Comparison of ENCODE assay signal across 8 cellular contexts in the genomic region with DNA sequence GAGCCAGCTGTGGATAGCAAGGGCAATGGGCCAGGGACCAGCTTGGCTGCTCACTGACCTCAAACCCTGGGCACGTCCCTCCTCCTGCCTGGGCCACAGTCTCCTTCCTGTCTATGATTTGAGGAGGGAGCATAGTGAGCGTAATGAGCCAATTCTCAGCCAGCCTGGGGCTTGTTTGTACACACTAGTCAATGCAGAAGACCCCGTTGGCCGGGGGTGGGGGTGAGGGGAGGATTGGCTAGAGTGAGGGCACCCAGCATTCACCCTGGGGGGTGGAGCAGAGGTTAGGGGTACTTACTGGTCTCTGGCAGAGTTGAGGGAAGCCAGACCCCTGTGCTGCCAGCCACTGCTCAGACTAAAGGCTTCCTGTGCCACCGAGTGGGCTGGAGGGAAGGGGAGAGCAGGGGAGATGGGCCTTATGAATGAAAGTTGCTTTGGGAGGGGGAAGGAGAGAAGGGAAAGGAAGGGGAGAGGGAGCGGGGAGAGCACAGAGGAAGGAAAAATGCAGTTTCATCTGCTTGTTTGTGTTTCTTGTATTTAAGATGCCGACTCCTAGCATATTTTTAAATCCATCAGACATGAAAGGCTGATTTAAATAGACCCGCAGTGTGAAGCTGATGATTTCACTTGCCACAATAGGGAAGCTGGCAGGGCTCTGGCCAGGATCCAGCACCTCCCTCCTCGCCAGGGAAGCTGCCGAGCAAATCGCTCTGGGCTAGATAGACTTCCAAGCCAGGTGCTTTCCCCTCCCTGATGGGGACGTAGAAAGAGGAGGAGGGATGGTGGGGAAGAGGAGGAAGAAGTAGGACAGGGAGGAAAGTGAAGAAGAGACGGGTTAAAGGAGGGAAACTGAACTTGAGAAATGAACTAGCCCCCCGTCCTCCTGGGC.
DNase-seq lines count a peak whose midpoint lies in the region; ATAC-seq, FAIRE-seq and TF ChIP-seq lines count a peak whose summit lies in the region.

No MANE protein-coding gene starts in this region.

- POLR2A ChIA-PET in endothelial cell of umbilical vein (lab: Charles Lee): no interaction called here

- no TSS peak for BruUV-seq in endothelial cell of umbilical vein (replicated peaks; lab: Mats Ljungman, UMichigan)

- no peak for ATAC-seq in GM21423 (IDR thresholded peaks at IDR 0.05; ENCODE audit: unreplicated experiment)

- CTCF ChIA-PET in endothelial cell of umbilical vein (lab: Charles Lee): interaction anchor here (0.7 to 1.7 kb wide), 7 partner anchors 11 to 305 kb away, joined by 3 to 4 read pairs (median 3); a partner anchor contains a TSS

- 18% methylated on average over 13 of the region's 14 CpGs for WGBS in esophagus muscularis mucosa

- TF ChIP-seq POLR2A in endothelial cell of umbilical vein (IDR thresholded peaks at IDR 0.05; ENCODE audit: low read depth, low read length) (no peak), esophagus muscularis mucosa (IDR thresholded peaks at IDR 0.05; ENCODE audit: low read depth) (no peak)

- H3K9ac ChIP-seq in endothelial cell of umbilical vein (replicated peaks; ENCODE audit: extremely low read depth, insufficient read depth, low read length): no peak overlapping the region

- dilution Hi-C loops in endothelial cell of umbilical vein (cut with MboI; ENCODE audit: extremely low pct_ligation_motif_present, low sequenced_read_pairs): no loop called here

- TF ChIP-seq EP300 in esophagus muscularis mucosa (IDR thresholded peaks at IDR 0.05): no peak

- DNase-seq in G401 (ENCODE audit: low spot score) (peak; percentile 80), NCI-H2227 (lab: John Stamatoyannopoulos, UW; ENCODE audit: unreplicated experiment) (peak; percentile 64), endothelial cell of umbilical vein (ENCODE audit: low read depth, low spot score) (peak; percentile 41), osteoblast (ENCODE audit: insufficient read length, low spot score, missing footprints) (peak; percentile 65), SK-N-DZ (ENCODE audit: low spot score) (no peak), esophagus muscularis mucosa (ENCODE audit: extremely low spot score) (no peak), NOMO-1 treated with DMSO at 0.1 percent for 48 hours (lab: John Stamatoyannopoulos, UW; ENCODE audit: unreplicated experiment) (no peak)

- no peaks in the 10 kb centered on the region for H3K79me2 ChIP-seq in endothelial cell of umbilical vein (ENCODE audit: control insufficient read depth, insufficient read depth, low read length)
- H3K79me2 ChIP-seq in osteoblast (ENCODE audit: insufficient read depth, low read length): no peaks in the 10 kb centered on the region

- H3K4me2 ChIP-seq in endothelial cell of umbilical vein (ENCODE audit: insufficient read depth, low read length): no peak overlapping the region
- H3K4me2 ChIP-seq in osteoblast (ENCODE audit: insufficient read depth, low read length): no peak overlapping the region

- H3K4me3 ChIP-seq in endothelial cell of umbilical vein (replicated peaks in 1 of 3; ENCODE audit: insufficient read depth in 1 of 3, low read depth in 1 of 3, low read length in 3 of 3): no peak overlapping the region
- no peak overlapping the region for H3K4me3 ChIP-seq in osteoblast (ENCODE audit: insufficient read depth, low read length)
- H3K4me3 ChIP-seq in esophagus muscularis mucosa: no peak overlapping the region

- in situ Hi-C loops in G401 (cut with HindIII; ENCODE audit: low sequenced_read_pairs): no loop called here

- TF ChIP-seq CTCF in endothelial cell of umbilical vein (IDR thresholded peaks at IDR 0.05; ENCODE audit: extremely low read depth in 1 of 2, insufficient read depth in 1 of 2, low read depth in 1 of 2, low read length in 2 of 2) (no peak), osteoblast (IDR thresholded peaks at IDR 0.05; ENCODE audit: extremely low read depth, low read depth, low read length) (no peak), esophagus muscularis mucosa (IDR thresholded peaks at IDR 0.05) (no peak)

- no peak overlapping the region for H2AFZ ChIP-seq in endothelial cell of umbilical vein (ENCODE audit: low read depth, low read length)
- no peak overlapping the region for H2AFZ ChIP-seq in osteoblast (ENCODE audit: low read length)

- H3K9me3 ChIP-seq in endothelial cell of umbilical vein (replicated peaks; ENCODE audit: control insufficient read depth, insufficient read depth, low read length) (no peaks in the 10 kb centered on the region), osteoblast (ENCODE audit: low read depth, low read length) (no peaks in the 10 kb centered on the region), esophagus muscularis mucosa (peaks cover 0 to 5% (median 0%) of the 10 kb centered on the region in 4 donors)

- intact Hi-C loops in endothelial cell of umbilical vein (cut with micrococcal nuclease): no loop called here
- intact Hi-C loops in esophagus muscularis mucosa (cut with DNase I): loop anchor here (5.0 kb wide), 1 partner anchor 278 kb away; no protein-coding TSS in a partner anchor

- no peak for FAIRE-seq in endothelial cell of umbilical vein (lab: Jason Lieb, UNC)

- H3K9me1 ChIP-seq in endothelial cell of umbilical vein (replicated peaks; ENCODE audit: control insufficient read depth, extremely low read depth, insufficient read depth, low read length): no peaks in the 10 kb centered on the region

- no peaks in the 10 kb centered on the region for H3K4me1 ChIP-seq in endothelial cell of umbilical vein (ENCODE audit: control insufficient read depth, extremely low read depth, insufficient read depth, low read length)
- H3K4me1 ChIP-seq in osteoblast (ENCODE audit: insufficient read depth, low read length): peaks cover 6% of the 10 kb centered on the region
- H3K4me1 ChIP-seq in esophagus muscularis mucosa: peaks cover 9 to 26% (median 10%) of the 10 kb centered on the region in 4 donors

- H4K20me1 ChIP-seq in endothelial cell of umbilical vein (replicated peaks; ENCODE audit: control insufficient read depth, extremely low read depth, insufficient read depth, low read length) (no peaks in the 10 kb centered on the region), osteoblast (ENCODE audit: insufficient read depth, low read length) (no peaks in the 10 kb centered on the region)

- H3K27me3 ChIP-seq in endothelial cell of umbilical vein (ENCODE audit: control insufficient read depth in 2 of 2, insufficient read depth in 2 of 2, low read length in 2 of 2) (peaks cover 0 to 3% of the 10 kb centered on the region in 2 experiments), osteoblast (ENCODE audit: insufficient read depth, low read length) (peaks cover 10% of the 10 kb centered on the region), esophagus muscularis mucosa (peaks cover 0 to 29% (median 6%) of the 10 kb centered on the region in 4 donors)

- H3K36me3 ChIP-seq in endothelial cell of umbilical vein (ENCODE audit: control insufficient read depth in 2 of 2, extremely low read depth in 1 of 2, insufficient read depth in 2 of 2, low read length in 2 of 2): no peaks in the 10 kb centered on the region
- H3K36me3 ChIP-seq in osteoblast (ENCODE audit: insufficient read depth, low read length): no peaks in the 10 kb centered on the region
- no peaks in the 10 kb centered on the region for H3K36me3 ChIP-seq in esophagus muscularis mucosa

- H3K27ac ChIP-seq in endothelial cell of umbilical vein (ENCODE audit: insufficient read depth, low read depth, low read length): no peak overlapping the region
- no peak overlapping the region for H3K27ac ChIP-seq in osteoblast (ENCODE audit: low read depth, low read length)
- no peak overlapping the region for H3K27ac ChIP-seq in esophagus muscularis mucosa (replicated peaks in 1 of 4)

TF ChIP-seq in endothelial cell of umbilical vein, 7 proteins besides CTCF, POLR2A, EP300 and RAD21:
- TF ChIP-seq POLR2AphosphoS5 (IDR thresholded peaks at IDR 0.05; ENCODE audit: insufficient read depth, low read depth, low read length): no peak
- TF ChIP-seq, protein P1, sequence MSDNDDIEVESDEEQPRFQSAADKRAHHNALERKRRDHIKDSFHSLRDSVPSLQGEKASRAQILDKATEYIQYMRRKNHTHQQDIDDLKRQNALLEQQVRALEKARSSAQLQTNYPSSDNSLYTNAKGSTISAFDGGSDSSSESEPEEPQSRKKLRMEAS (IDR thresholded peaks at IDR 0.05; ENCODE audit: insufficient read depth, insufficient read length): no peak
- TF ChIP-seq FOS (IDR thresholded peaks at IDR 0.05; ENCODE audit: borderline replicate concordance, insufficient read depth, low read length): no peak
- no peak for TF ChIP-seq GATA2 (IDR thresholded peaks at IDR 0.05; ENCODE audit: insufficient read depth, insufficient read length, low read depth, low read length)
- TF ChIP-seq JUN (IDR thresholded peaks at IDR 0.05; ENCODE audit: borderline replicate concordance, insufficient read depth, insufficient read length, low read depth): no peak
- TF ChIP-seq MYC (IDR thresholded peaks at IDR 0.05; ENCODE audit: low read depth, low read length): no peak

Comparison
In these comparisons a context has a peak if more than half of its experiments do, and no peak if none do; other contexts are left out.
1. DNase-seq: peak in G401 (single experiment), NCI-H2227 (single experiment), endothelial cell of umbilical vein (single experiment) and osteoblast (single experiment); none in SK-N-DZ (single experiment), esophagus muscularis mucosa (single experiment) and NOMO-1 treated with DMSO at 0.1 percent for 48 hours (single experiment).